In the genomic region with DNA sequence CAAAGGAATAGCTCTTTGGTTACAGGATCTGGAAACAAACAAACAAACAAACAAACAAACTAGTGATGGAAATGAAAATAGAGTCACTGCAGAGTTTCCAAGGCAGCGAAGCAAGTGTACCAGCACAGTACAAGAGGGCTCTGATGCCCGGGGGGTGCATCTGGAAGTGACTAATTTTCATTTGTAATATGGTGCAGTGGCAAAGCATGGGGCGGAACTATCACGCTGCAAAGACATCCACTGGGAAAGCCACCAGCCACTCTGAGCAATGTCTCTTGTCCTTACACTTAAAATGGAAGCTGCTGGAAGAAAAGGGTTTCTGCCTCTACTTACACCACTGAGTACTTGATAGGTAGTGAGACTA, we compare ENCODE assay signal across 1 cellular context.
TF ChIP-seq lines count a peak whose summit lies in the region.

No MANE protein-coding gene starts in this region.

TF ChIP-seq in HepG2, 621 proteins besides CTCF, POLR2A, EP300 and RAD21:
- TF ChIP-seq GFI1 (CRISPR knock-in tag; IDR thresholded peaks at IDR 0.05; ENCODE audit: borderline replicate concordance) (0 out of 2 replicates have a peak, but pooled peaks have one; percentile 19), PHF21A (CRISPR knock-in tag; IDR thresholded peaks at IDR 0.05) (0 out of 2 replicates have a peak, but pooled peaks have one; percentile 51)
- TF ChIP-seq, protein P1, sequence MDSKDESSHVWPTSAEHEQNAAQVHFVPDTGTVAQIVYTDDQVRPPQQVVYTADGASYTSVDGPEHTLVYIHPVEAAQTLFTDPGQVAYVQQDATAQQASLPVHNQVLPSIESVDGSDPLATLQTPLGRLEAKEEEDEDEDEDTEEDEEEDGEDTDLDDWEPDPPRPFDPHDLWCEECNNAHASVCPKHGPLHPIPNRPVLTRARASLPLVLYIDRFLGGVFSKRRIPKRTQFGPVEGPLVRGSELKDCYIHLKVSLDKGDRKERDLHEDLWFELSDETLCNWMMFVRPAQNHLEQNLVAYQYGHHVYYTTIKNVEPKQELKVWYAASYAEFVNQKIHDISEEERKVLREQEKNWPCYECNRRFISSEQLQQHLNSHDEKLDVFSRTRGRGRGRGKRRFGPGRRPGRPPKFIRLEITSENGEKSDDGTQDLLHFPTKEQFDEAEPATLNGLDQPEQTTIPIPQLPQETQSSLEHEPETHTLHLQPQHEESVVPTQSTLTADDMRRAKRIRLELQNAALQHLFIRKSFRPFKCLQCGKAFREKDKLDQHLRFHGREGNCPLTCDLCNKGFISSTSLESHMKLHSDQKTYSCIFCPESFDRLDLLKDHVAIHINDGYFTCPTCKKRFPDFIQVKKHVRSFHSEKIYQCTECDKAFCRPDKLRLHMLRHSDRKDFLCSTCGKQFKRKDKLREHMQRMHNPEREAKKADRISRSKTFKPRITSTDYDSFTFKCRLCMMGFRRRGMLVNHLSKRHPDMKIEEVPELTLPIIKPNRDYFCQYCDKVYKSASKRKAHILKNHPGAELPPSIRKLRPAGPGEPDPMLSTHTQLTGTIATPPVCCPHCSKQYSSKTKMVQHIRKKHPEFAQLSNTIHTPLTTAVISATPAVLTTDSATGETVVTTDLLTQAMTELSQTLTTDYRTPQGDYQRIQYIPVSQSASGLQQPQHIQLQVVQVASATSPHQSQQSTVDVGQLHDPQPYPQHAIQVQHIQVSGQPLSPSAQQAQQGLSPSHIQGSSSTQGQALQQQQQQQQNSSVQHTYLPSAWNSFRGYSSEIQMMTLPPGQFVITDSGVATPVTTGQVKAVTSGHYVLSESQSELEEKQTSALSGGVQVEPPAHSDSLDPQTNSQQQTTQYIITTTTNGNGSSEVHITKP (CRISPR knock-in tag; IDR thresholded peaks at IDR 0.05; ENCODE audit: low read depth): no peak
